Comparison of ENCODE assay signal across 8 cellular contexts in the genomic region with DNA sequence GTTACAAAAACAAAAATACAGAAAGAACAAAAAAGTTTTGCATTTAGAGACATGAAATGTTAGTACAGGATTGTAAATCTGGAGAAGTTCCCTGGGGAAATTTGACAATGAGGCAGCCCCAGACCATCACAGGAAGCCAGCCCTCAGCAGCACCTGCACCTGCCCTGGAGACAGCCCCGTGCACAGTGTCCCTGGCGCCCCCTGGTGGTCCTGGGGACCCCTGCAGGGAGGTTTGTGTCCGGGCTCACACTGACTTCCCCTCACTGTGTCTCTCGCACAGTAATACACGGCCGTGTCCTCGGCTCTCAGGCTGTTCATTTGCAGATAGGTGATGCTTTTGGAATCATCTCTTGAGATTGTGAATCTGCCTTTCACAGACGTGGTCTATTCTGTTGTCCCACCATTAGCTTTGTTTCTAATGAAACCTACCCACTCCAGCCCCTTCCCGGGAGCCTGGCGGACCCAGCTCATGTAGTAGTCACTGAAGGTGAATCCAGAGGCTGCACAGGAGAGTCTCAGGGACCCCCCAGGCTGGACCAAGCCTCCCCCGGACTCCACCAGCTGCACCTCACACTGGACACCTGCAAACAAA.
DNase-seq lines count a peak whose midpoint lies in the region; FAIRE-seq and TF ChIP-seq lines count a peak whose summit lies in the region.
"Not testable (repeated sequence)": the region's sequence is repeated elsewhere in the genome, so short reads cannot be mapped to it uniquely, and the experiment has no call there.

No MANE protein-coding gene starts in this region.

- H3K9ac ChIP-seq in MM.1S (ENCODE audit: low read length), result not testable (repeated sequence)

- H3K4me2 ChIP-seq in MM.1S (ENCODE audit: low read depth, low read length); PC-9: not testable (repeated sequence)

- intact Hi-C loops in PC-9 (cut with micrococcal nuclease; ENCODE audit: unreplicated experiment); left ventricle myocardium inferior (cut with micrococcal nuclease): not testable (repeated sequence)

- H3K4me3 ChIP-seq in MM.1S (ENCODE audit: low read length); PC-9; left ventricle myocardium inferior: not testable (repeated sequence)

- peak; percentile 33 for TF ChIP-seq CTCF in D721Med (IDR thresholded peaks at IDR 0.05; ENCODE audit: insufficient read depth, missing control alignments)
- TF ChIP-seq CTCF in MM.1S (IDR thresholded peaks at IDR 0.05; ENCODE audit: low read length), result peak; percentile 43
- peak; percentile 62 for TF ChIP-seq CTCF in PC-9 (conservative IDR thresholded peaks at IDR 0.05)
- TF ChIP-seq CTCF in left ventricle myocardium inferior (IDR thresholded peaks at IDR 0.05; ENCODE audit: borderline replicate concordance), result peak; percentile 38

- not testable (repeated sequence) for H4K20me1 ChIP-seq in MM.1S (ENCODE audit: insufficient read depth, low read length); PC-9 (ENCODE audit: insufficient read depth)

- not testable (repeated sequence) for BruUV-seq in PC-9 (replicated peaks; lab: Mats Ljungman, UMichigan)

- not testable (repeated sequence) for H3K79me2 ChIP-seq in MM.1S (ENCODE audit: low read length); PC-9 (ENCODE audit: low read depth)

- H2AFZ ChIP-seq in MM.1S (ENCODE audit: low read length); PC-9: not testable (repeated sequence)

- not testable (repeated sequence) for H3K27ac ChIP-seq in MM.1S (ENCODE audit: low read length); PC-9; left ventricle myocardium inferior (replicated peaks)

- not testable (repeated sequence) for H3K36me3 ChIP-seq in MM.1S (replicated peaks; ENCODE audit: insufficient read depth, low read length); PC-9 (ENCODE audit: low read depth); left ventricle myocardium inferior

- H3K27me3 ChIP-seq in MM.1S (replicated peaks; ENCODE audit: insufficient read depth, low read length); PC-9 (ENCODE audit: insufficient read depth, low read depth): not testable (repeated sequence)
- H3K27me3 ChIP-seq in left ventricle myocardium inferior (ENCODE audit: low read depth), result peaks cover 17% of the 10 kb centered on the region

- H3K4me1 ChIP-seq in MM.1S (ENCODE audit: low read length); PC-9 (replicated peaks; ENCODE audit: insufficient read depth); left ventricle myocardium inferior: not testable (repeated sequence)

- not testable (repeated sequence) for DNase-seq in D721Med (ENCODE audit: insufficient read length, low spot score); left ventricle myocardium inferior
- DNase-seq in MM.1S, result peak; percentile 48
- peak in 1 of 2 experiments; percentile 35 for DNase-seq in PC-9
- DNase-seq in activated CD4-positive, alpha-beta T cell treated with anti-CD3 and anti-CD28 coated beads, Interleukin-2, amount 50 U/mL, for 1 hour, result peak; percentile 81
- DNase-seq in activated gamma-delta T cell treated with Interleukin-2 at 50 U/mL for 16 hours, result peak; percentile 87
- peak; percentile 56 to 75 for DNase-seq in stimulated activated CD4-positive, alpha-beta T cell treated with anti-CD3 and anti-CD28 coated beads, Interleukin-15, amount 100 ng/mL, for 48 hours (ENCODE audit: low read depth in 2 of 2)
- peak; percentile 48 to 92 (median 78) for DNase-seq in stimulated activated naive CD4-positive, alpha-beta T cell (lab: John Stamatoyannopoulos, UW)

- FAIRE-seq in D721Med (lab: Jason Lieb, UNC), result not testable (repeated sequence)

- H3K9me2 ChIP-seq in MM.1S (replicated peaks; ENCODE audit: insufficient read depth, low read length); PC-9 (ENCODE audit: insufficient read depth): not testable (repeated sequence)

- POLR2A ChIA-PET in PC-9 (lab: Charles Lee; ENCODE audit: unreplicated experiment), result not testable (repeated sequence)

- not testable (repeated sequence) for H3F3A ChIP-seq in MM.1S (ENCODE audit: insufficient read depth, low read length); PC-9 (ENCODE audit: insufficient read depth, low read depth)

- CTCF ChIA-PET in PC-9 (lab: Charles Lee), result not testable (repeated sequence)

- not testable (repeated sequence) for H3K9me3 ChIP-seq in MM.1S (replicated peaks; ENCODE audit: insufficient read depth, low read length); PC-9 (ENCODE audit: insufficient read depth, low read depth); left ventricle myocardium inferior (replicated peaks)
